10 cellular contexts compared by ENCODE assay signal in the genomic region with DNA sequence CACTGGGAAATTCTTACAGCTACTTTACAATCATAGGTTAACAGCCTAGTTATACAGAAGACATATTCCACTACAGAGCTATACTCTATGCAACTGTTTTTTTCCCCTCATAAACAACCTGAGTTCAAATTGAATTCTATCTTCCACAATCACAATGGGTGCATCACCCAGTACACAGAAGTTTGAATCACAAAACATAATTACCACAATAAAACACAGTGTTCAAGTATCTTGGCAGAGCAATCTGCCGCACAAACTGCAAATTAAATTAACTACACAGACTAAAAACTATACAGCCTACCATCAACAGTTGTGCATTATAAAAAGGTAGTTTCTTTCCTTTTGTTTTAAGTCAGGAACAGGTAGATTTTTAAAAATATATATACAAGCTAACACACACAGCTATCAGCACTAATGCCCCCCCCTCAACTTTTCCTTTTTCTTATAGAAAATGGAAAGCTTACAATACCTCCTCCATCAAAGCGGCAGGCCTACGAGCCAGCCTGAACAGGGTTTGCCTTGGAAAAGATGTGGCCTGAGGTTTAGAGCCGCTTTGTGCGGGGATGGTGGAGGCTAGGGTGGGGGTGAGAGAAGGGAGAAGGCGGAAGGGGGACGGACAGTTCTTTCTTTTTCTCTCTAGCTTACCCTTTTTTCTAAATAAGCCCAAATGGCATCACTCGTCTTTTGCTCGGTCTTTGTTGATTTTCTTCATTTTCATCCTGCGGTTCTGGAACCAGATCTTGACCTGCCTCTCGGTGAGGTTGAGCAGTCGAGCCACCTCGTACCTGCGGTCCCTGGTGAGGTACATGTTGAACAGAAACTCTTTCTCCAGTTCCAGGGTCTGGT. TPM values are rescaled to one million over a fixed set of nuclear protein-coding genes. Genes with fewer than 3 reads are reported as not detected.
DNase-seq lines count a peak whose midpoint lies in the region; ATAC-seq and TF ChIP-seq lines count a peak whose summit lies in the region.
"Had no signal": no experiment of that assay in that cellular context is flagged by ENCODE, and none has a peak within 500 bp of the region (broad histone marks: within the 10 kb centered on the region; RNA-seq: fewer than 3 reads in every experiment).

No MANE protein-coding gene starts in this region.

- peaks cover 58% of the 10 kb centered on the region for H3K27me3 Mint-ChIP-seq in activated naive CD4-positive, alpha-beta T cell treated with anti-CD3 and anti-CD28 coated beads, Interleukin-2, amount 50 U/mL, for 24 hours
- H3K27me3 Mint-ChIP-seq in activated B cell treated with CpG ODN at 0.5 μM for 24 hours (peaks cover 67% of the 10 kb centered on the region), type B pancreatic cell (peaks cover 88% of the 10 kb centered on the region)

- no peaks in the 10 kb centered on the region for H3K79me2 ChIP-seq in OCI-LY7 (ENCODE audit: insufficient read depth, low read depth, low read length)

- H3K36me3 Mint-ChIP-seq in activated naive CD4-positive, alpha-beta T cell treated with anti-CD3 and anti-CD28 coated beads, Interleukin-2, amount 50 U/mL, for 24 hours: no peaks in the 10 kb centered on the region
- H3K36me3 Mint-ChIP-seq in activated B cell treated with CpG ODN at 0.5 μM for 24 hours (ENCODE audit: low read depth) (no peaks in the 10 kb centered on the region), type B pancreatic cell (peaks cover 2% of the 10 kb centered on the region)

- no peaks in the 10 kb centered on the region for H3K36me3 ChIP-seq in mucosa of descending colon (ENCODE audit: low read depth)
- no peaks in the 10 kb centered on the region for H3K36me3 ChIP-seq in OCI-LY7 (ENCODE audit: insufficient read depth, low read length)

- BruUV-seq in OCI-LY7 (replicated peaks; lab: Mats Ljungman, UMichigan): no TSS peak

- H3K4me3 ChIP-seq in mucosa of descending colon: peak overlapping the region; percentile 48
- no peak overlapping the region for H3K4me3 ChIP-seq in OCI-LY7 (ENCODE audit: low read depth, low read length, poor library complexity, severe bottlenecking)
- H3K4me3 ChIP-seq: body of pancreas had no signal

- no peaks in the 10 kb centered on the region for H4K20me1 ChIP-seq in OCI-LY7 (ENCODE audit: insufficient read depth, low read length)

- no peaks in the 10 kb centered on the region for H3K9me3 ChIP-seq in mucosa of descending colon
- H3K9me3 ChIP-seq in OCI-LY7 (ENCODE audit: low read length): no peaks in the 10 kb centered on the region
- H3K9me3 ChIP-seq: body of pancreas had no signal

- no peak for ATAC-seq in activated B cell treated with CpG ODN at 0.5 μM for 24 hours (ENCODE audit: low read depth)
- no peak for ATAC-seq in mucosa of descending colon
- ATAC-seq: body of pancreas had no signal

- H2AFZ ChIP-seq in OCI-LY7 (ENCODE audit: low read length): no peak overlapping the region

- no peak overlapping the region for H3K4me3 Mint-ChIP-seq in activated naive CD4-positive, alpha-beta T cell treated with anti-CD3 and anti-CD28 coated beads, Interleukin-2, amount 50 U/mL, for 24 hours
- H3K4me3 Mint-ChIP-seq in activated B cell treated with CpG ODN at 0.5 μM for 24 hours: no peak overlapping the region
- peak overlapping the region; percentile 79 for H3K4me3 Mint-ChIP-seq in type B pancreatic cell

- H3K9me2 ChIP-seq in OCI-LY7 (ENCODE audit: insufficient read depth, low read length): no peaks in the 10 kb centered on the region

- intact Hi-C loops in activated B cell treated with CpG ODN at 0.5 μM for 24 hours (cut with micrococcal nuclease) (loop anchor here (2.0 to 5.0 kb wide), 6 partner anchors 34 to 1011 kb away; partner anchors contain the start of genes HOXA1, NFE2L3 and SNX10), mucosa of descending colon (cut with DNase I, micrococcal nuclease) (loop anchor here (5.0 to 10.0 kb wide), 2 partner anchors 796 to 1298 kb away; no protein-coding TSS in a partner anchor), OCI-LY7 (cut with micrococcal nuclease; ENCODE audit: unreplicated experiment) (loop anchor here (5.0 kb wide), 2 partner anchors 496 to 661 kb away; no protein-coding TSS in a partner anchor)

- H3K27ac Mint-ChIP-seq in activated naive CD4-positive, alpha-beta T cell treated with anti-CD3 and anti-CD28 coated beads, Interleukin-2, amount 50 U/mL, for 24 hours: peak overlapping the region; percentile 4
- peak overlapping the region; percentile 4 for H3K27ac Mint-ChIP-seq in activated B cell treated with CpG ODN at 0.5 μM for 24 hours
- H3K27ac Mint-ChIP-seq in type B pancreatic cell: no peak overlapping the region

- no peak overlapping the region for H3K27ac ChIP-seq in OCI-LY7 (ENCODE audit: low read depth, low read length, poor library complexity, severe bottlenecking)
- H3K27ac ChIP-seq: body of pancreas had no signal

- CTCF ChIA-PET in activated B cell treated with CpG ODN at 0.5 μM for 24 hours (lab: Charles Lee) (interaction anchor here (0.6 to 3.6 kb wide), 8 partner anchors 14 to 1302 kb away, joined by 3 to 94 read pairs (median 4); no protein-coding TSS in a partner anchor), OCI-LY7 (lab: Charles Lee; ENCODE audit: unreplicated experiment) (no interaction called here)

- POLR2A ChIA-PET in activated B cell treated with CpG ODN at 0.5 μM for 24 hours (lab: Charles Lee): interaction anchor here (1.5 kb wide), 1 partner anchor 25 kb away, joined by 3 read pairs; no protein-coding TSS in a partner anchor
- POLR2A ChIA-PET in OCI-LY7 (lab: Charles Lee): interaction anchor here (1.0 to 1.3 kb wide), 2 partner anchors 14 to 424 kb away, joined by 4 read pairs; no protein-coding TSS in a partner anchor

- H3K4me2 ChIP-seq in OCI-LY7 (ENCODE audit: low read length): no peak overlapping the region

- H3K9me3 Mint-ChIP-seq in activated naive CD4-positive, alpha-beta T cell treated with anti-CD3 and anti-CD28 coated beads, Interleukin-2, amount 50 U/mL, for 24 hours: no peaks in the 10 kb centered on the region
- H3K9me3 Mint-ChIP-seq in activated B cell treated with CpG ODN at 0.5 μM for 24 hours (no peaks in the 10 kb centered on the region), type B pancreatic cell (peaks cover 3% of the 10 kb centered on the region)

- H3K4me1 Mint-ChIP-seq in activated naive CD4-positive, alpha-beta T cell treated with anti-CD3 and anti-CD28 coated beads, Interleukin-2, amount 50 U/mL, for 24 hours: peaks cover 27% of the 10 kb centered on the region
- H3K4me1 Mint-ChIP-seq in activated B cell treated with CpG ODN at 0.5 μM for 24 hours (peaks cover 21% of the 10 kb centered on the region), type B pancreatic cell (ENCODE audit: unreplicated experiment) (peaks cover 14% of the 10 kb centered on the region)

- peaks cover 10% of the 10 kb centered on the region for H3K4me1 ChIP-seq in mucosa of descending colon (ENCODE audit: low read depth)
- H3K4me1 ChIP-seq in OCI-LY7 (ENCODE audit: insufficient read depth, low read length, poor library complexity, severe bottlenecking): peaks cover 6% of the 10 kb centered on the region

- no peak for TF ChIP-seq CTCF in activated B cell treated with CpG ODN at 0.5 μM for 24 hours (IDR thresholded peaks at IDR 0.05)
- TF ChIP-seq CTCF in mucosa of descending colon (IDR thresholded peaks at IDR 0.05): no peak
- no peak for TF ChIP-seq CTCF in type B pancreatic cell (conservative IDR thresholded peaks at IDR 0.05)
- TF ChIP-seq CTCF in OCI-LY7 (conservative IDR thresholded peaks at IDR 0.05; ENCODE audit: low read length): no peak

- DNase-seq in activated naive CD4-positive, alpha-beta T cell (lab: John Stamatoyannopoulos, UW): no peak
- DNase-seq in activated B cell treated with CpG ODN at 0.5 μM for 24 hours: no peak
- peak in 1 of 3 donors; percentile 48 for DNase-seq in mucosa of descending colon
- DNase-seq in type B pancreatic cell (ENCODE audit: extremely low spot score, unreplicated experiment): no peak
- no peak for DNase-seq in NCI-H446 treated with DMSO at 0.1 percent for 48 hours (lab: John Stamatoyannopoulos, UW)
- no peak for DNase-seq in Ammon's horn (ENCODE audit: low spot score)
- no peak for DNase-seq in OCI-LY7 (ENCODE audit: low spot score)
- DNase-seq: body of pancreas, NCI-H1048 had no signal

RNA-seq across cellular contexts. Expression of gene HOXA9, which starts 2.2 kb away (rescaled TPM):
- total RNA-seq in activated B cell treated with CpG ODN at 0.5 μM for 24 hours (not detected in 2 replicates), mucosa of descending colon (10 to 100 TPM; 22.0 to 27.9 (median 25.0) TPM), type B pancreatic cell (ENCODE audit: low replicate concordance) (0.67 and 4.1 TPM in 2 replicates), OCI-LY7 (2022) (not detected in 2 replicates)
- not detected in 2 replicates for total RNA-seq in OCI-LY7 (2014; rRNA removed; shearing (Covaris generic))
- total RNA-seq: body of pancreas had no signal

RNA-seq across cellular contexts. Expression of gene HOXA7, which starts 6.7 kb away (rescaled TPM):
- total RNA-seq in activated B cell treated with CpG ODN at 0.5 μM for 24 hours (not detected in 2 replicates), mucosa of descending colon (10 to 100 TPM; 17.1 to 29.8 (median 27.9) TPM), type B pancreatic cell (ENCODE audit: low replicate concordance) (3.2 and 6.2 TPM in 2 replicates), OCI-LY7 (2022) (0.42 and 1.2 TPM in 2 replicates)
- 4.1 and 6.0 TPM in 2 replicates for total RNA-seq in OCI-LY7 (2014; rRNA removed; shearing (Covaris generic))

RNA-seq across cellular contexts. Expression of gene HOXA3, which starts 10.8 kb away (rescaled TPM):
- total RNA-seq in activated B cell treated with CpG ODN at 0.5 μM for 24 hours: not detected in 2 replicates
- total RNA-seq in mucosa of descending colon: 10 to 100 TPM; 19.9 to 38.1 (median 20.5) TPM
- total RNA-seq in type B pancreatic cell (ENCODE audit: low replicate concordance): 40.5 and 92.8 TPM in 2 replicates
- 0.41 TPM in 1 of 2 replicates, not detected in the other for total RNA-seq in OCI-LY7 (2014; rRNA removed; shearing (Covaris generic))
- total RNA-seq in OCI-LY7 (2022): 2.6 and 2.7 TPM in 2 replicates

RNA-seq across cellular contexts. Expression of gene HOXA10, which starts 11.0 kb away (rescaled TPM):
- total RNA-seq in activated B cell treated with CpG ODN at 0.5 μM for 24 hours: 0.24 TPM in 1 of 2 replicates, not detected in the other
- 10 to 100 TPM; 25.0 to 56.9 (median 25.8) TPM for total RNA-seq in mucosa of descending colon
- total RNA-seq in type B pancreatic cell (ENCODE audit: low replicate concordance): 0.29 and 4.9 TPM in 2 replicates
- not detected in 2 replicates for total RNA-seq in OCI-LY7 (2014; rRNA removed; shearing (Covaris generic))
- not detected in 2 replicates for total RNA-seq in OCI-LY7 (2022)

RNA-seq across cellular contexts. Expression of gene HOXA6, which starts 15.6 kb away (rescaled TPM):
- total RNA-seq in activated B cell treated with CpG ODN at 0.5 μM for 24 hours (not detected in 2 replicates), mucosa of descending colon (10 to 100 TPM; 20.2 to 39.5 (median 20.5) TPM), type B pancreatic cell (ENCODE audit: low replicate concordance) (4.2 and 10.9 TPM in 2 replicates), OCI-LY7 (2022) (10.2 and 12.0 TPM in 2 replicates)
- total RNA-seq in OCI-LY7 (2014; rRNA removed; shearing (Covaris generic)): 4.1 and 6.7 TPM in 2 replicates
- total RNA-seq: body of pancreas had no signal

Comparison
In these comparisons a context has a peak if more than half of its experiments do, and no peak if none do; other contexts are left out.
1. RNA of gene HOXA3, which starts 10.8 kb away (total RNA-seq): 40.5 to 92.8 TPM in type B pancreatic cell and 19.9 to 38.1 TPM in mucosa of descending colon; 0.41 to 2.7 TPM in OCI-LY7 and not detected in activated B cell treated with CpG ODN at 0.5 μM for 24 hours; every median in the first group is over 4 times any median in the second.